ENCODE assay signal across 14 cellular contexts in the genomic region with DNA sequence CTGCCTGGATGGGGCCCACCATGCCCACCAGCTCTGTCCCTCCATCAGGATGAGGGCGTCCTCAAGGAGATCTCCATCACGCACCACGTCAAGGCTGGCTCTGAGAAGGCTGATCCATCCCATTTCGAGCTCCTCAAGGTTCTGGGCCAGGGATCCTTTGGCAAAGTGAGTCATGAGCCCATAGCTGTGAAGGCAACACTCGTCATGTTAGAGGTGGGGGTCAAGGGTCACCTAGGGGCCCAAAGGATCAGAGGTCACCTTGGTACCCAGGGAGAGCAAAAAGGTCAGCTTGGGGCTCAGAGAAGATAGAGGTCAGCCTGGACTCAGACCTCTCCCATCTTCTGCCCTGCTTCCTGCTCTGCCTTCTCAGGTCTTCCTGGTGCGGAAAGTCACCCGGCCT. TPM values are rescaled to one million over a fixed set of nuclear protein-coding genes. Genes with fewer than 3 reads are reported as not detected.
A peak's percentile ranks its signal among the peaks of the same experiment; 100 is the strongest.
DNase-seq lines count a peak whose midpoint lies in the region; ATAC-seq and TF ChIP-seq lines count a peak whose summit lies in the region.
"Had no signal": no experiment of that assay in that cellular context is flagged by ENCODE, and none has a peak within 500 bp of the region (broad histone marks: within the 10 kb centered on the region; RNA-seq: fewer than 3 reads in every experiment).

No MANE protein-coding gene starts in this region.

- intact Hi-C loops in lower leg skin (cut with DNase I; ENCODE audit: low total_unique reads), result no loop called here

- no peak for ATAC-seq in natural killer cell treated with Interleukin-12 subunit alpha and Interleukin-12 subunit beta and Interleukin-15 and Interleukin-18, amount 100 ng/mL, for 72 hours
- ATAC-seq: heart left ventricle, left cardiac atrium had no signal

- TF ChIP-seq CTCF in lower leg skin (IDR thresholded peaks at IDR 0.05) (no peak), GM13976 (IDR thresholded peaks at IDR 0.05; ENCODE audit: borderline replicate concordance, control extremely low read depth, extremely low read depth, insufficient read depth, missing control alignments) (no peak)

- no peak for TF ChIP-seq POLR2A in lower leg skin (IDR thresholded peaks at IDR 0.05)

- H3K4me1 Mint-ChIP-seq in T-helper 1 cell treated with Interleukin-12 subunit alpha and Interleukin-12 subunit beta and Interleukin-4 antibody, amounts not matched to agents 30 μg/mL and 1 μg/mL, for 36 hours (ENCODE audit: low read depth), result peaks cover 55% of the 10 kb centered on the region
- peaks cover 39 to 59% (median 48%) of the 10 kb centered on the region in 3 donors for H3K4me1 Mint-ChIP-seq in IgD-negative memory B cell
- H3K4me1 Mint-ChIP-seq in activated naive CD8-positive, alpha-beta T cell treated with anti-CD3 and anti-CD28 coated beads for 36 hours, result peaks cover 51% of the 10 kb centered on the region
- H3K4me1 Mint-ChIP-seq in natural killer cell treated with Interleukin-12 subunit alpha and Interleukin-12 subunit beta and Interleukin-15 and Interleukin-18, amount 100 ng/mL, for 72 hours (ENCODE audit: low read depth in 2 of 2), result peaks cover 62 to 65% of the 10 kb centered on the region in 2 donors

- H3K36me3 Mint-ChIP-seq in T-helper 1 cell treated with Interleukin-12 subunit alpha and Interleukin-12 subunit beta and Interleukin-4 antibody, amounts not matched to agents 30 μg/mL and 1 μg/mL, for 36 hours (ENCODE audit: low read depth), result peaks cover 47% of the 10 kb centered on the region
- peaks cover 2% of the 10 kb centered on the region for H3K36me3 Mint-ChIP-seq in IgD-negative memory B cell
- H3K36me3 Mint-ChIP-seq in activated naive CD8-positive, alpha-beta T cell treated with anti-CD3 and anti-CD28 coated beads for 36 hours, result peaks cover 37% of the 10 kb centered on the region
- H3K36me3 Mint-ChIP-seq in natural killer cell treated with Interleukin-12 subunit alpha and Interleukin-12 subunit beta and Interleukin-15 and Interleukin-18, amount 100 ng/mL, for 72 hours, result peaks cover 19% of the 10 kb centered on the region

- H3K27me3 Mint-ChIP-seq in T-helper 1 cell treated with Interleukin-12 subunit alpha and Interleukin-12 subunit beta and Interleukin-4 antibody, amounts not matched to agents 30 μg/mL and 1 μg/mL, for 36 hours (ENCODE audit: low read depth), result no peaks in the 10 kb centered on the region
- H3K27me3 Mint-ChIP-seq in IgD-negative memory B cell, result no peaks in the 10 kb centered on the region
- no peaks in the 10 kb centered on the region for H3K27me3 Mint-ChIP-seq in activated naive CD8-positive, alpha-beta T cell treated with anti-CD3 and anti-CD28 coated beads for 36 hours
- H3K27me3 Mint-ChIP-seq in natural killer cell treated with Interleukin-12 subunit alpha and Interleukin-12 subunit beta and Interleukin-15 and Interleukin-18, amount 100 ng/mL, for 72 hours, result no peaks in the 10 kb centered on the region

- WGBS in lower leg skin, 2 donors, result 91 to 94% methylated on average over 7 of the region's 7 CpGs

- in situ Hi-C loops in GM13976 (cut with MboI; ENCODE audit: low sequenced_read_pairs, unreplicated experiment), result no loop called here

- H3K27ac Mint-ChIP-seq in T-helper 1 cell treated with Interleukin-12 subunit alpha and Interleukin-12 subunit beta and Interleukin-4 antibody, amounts not matched to agents 30 μg/mL and 1 μg/mL, for 36 hours, result peak overlapping the region; percentile 79
- peak overlapping the region; percentile 9 to 95 (median 88) for H3K27ac Mint-ChIP-seq in IgD-negative memory B cell
- peak overlapping the region; percentile 94 for H3K27ac Mint-ChIP-seq in activated naive CD8-positive, alpha-beta T cell treated with anti-CD3 and anti-CD28 coated beads for 36 hours
- H3K27ac Mint-ChIP-seq in natural killer cell treated with Interleukin-12 subunit alpha and Interleukin-12 subunit beta and Interleukin-15 and Interleukin-18, amount 100 ng/mL, for 72 hours, result peak overlapping the region; percentile 100

- H3K4me3 ChIP-seq in lower leg skin (ENCODE audit: low read depth, poor library complexity, severe bottlenecking), result no peak overlapping the region

- no peaks in the 10 kb centered on the region for H3K9me3 Mint-ChIP-seq in T-helper 1 cell treated with Interleukin-12 subunit alpha and Interleukin-12 subunit beta and Interleukin-4 antibody, amounts not matched to agents 30 μg/mL and 1 μg/mL, for 36 hours
- peaks cover 0 to 1% (median 0%) of the 10 kb centered on the region in 3 donors for H3K9me3 Mint-ChIP-seq in IgD-negative memory B cell
- no peaks in the 10 kb centered on the region for H3K9me3 Mint-ChIP-seq in activated naive CD8-positive, alpha-beta T cell treated with anti-CD3 and anti-CD28 coated beads for 36 hours
- H3K9me3 Mint-ChIP-seq in natural killer cell treated with Interleukin-12 subunit alpha and Interleukin-12 subunit beta and Interleukin-15 and Interleukin-18, amount 100 ng/mL, for 72 hours, result no peaks in the 10 kb centered on the region

- H3K4me3 Mint-ChIP-seq in T-helper 1 cell treated with Interleukin-12 subunit alpha and Interleukin-12 subunit beta and Interleukin-4 antibody, amounts not matched to agents 30 μg/mL and 1 μg/mL, for 36 hours, result peak overlapping the region; percentile 89
- peak overlapping the region; percentile 84 to 94 (median 90) for H3K4me3 Mint-ChIP-seq in IgD-negative memory B cell
- H3K4me3 Mint-ChIP-seq in activated naive CD8-positive, alpha-beta T cell treated with anti-CD3 and anti-CD28 coated beads for 36 hours, result peak overlapping the region; percentile 91
- peak overlapping the region; percentile 82 for H3K4me3 Mint-ChIP-seq in natural killer cell treated with Interleukin-12 subunit alpha and Interleukin-12 subunit beta and Interleukin-15 and Interleukin-18, amount 100 ng/mL, for 72 hours

- no peak for DNase-seq in T-helper 1 cell
- DNase-seq in activated naive CD8-positive, alpha-beta T cell treated with anti-CD3 and anti-CD28 coated beads for 36 hours, result no peak
- no peak for DNase-seq in natural killer cell treated with Interleukin-12 subunit alpha and Interleukin-12 subunit beta and Interleukin-15 and Interleukin-18, amount 100 ng/mL, for 72 hours (ENCODE audit: low spot score)
- DNase-seq in NOMO-1 treated with DMSO at 0.1 percent for 48 hours (lab: John Stamatoyannopoulos, UW; ENCODE audit: unreplicated experiment), result no peak
- DNase-seq in lower leg skin (ENCODE audit: low spot score in 2 of 2), result no peak
- DNase-seq in GM13976 (ENCODE audit: low spot score), result no peak
- DNase-seq: Caco-2, heart left ventricle, left cardiac atrium, NCI-H146, NCI-H524, nucleus accumbens had no signal

RNA-seq across cellular contexts. Expression of a gene that starts 17.3 kb away (rescaled TPM):
- 152 TPM for polyA plus RNA-seq in IgD-negative memory B cell
- 100 to 1,000 TPM; 131 to 133 TPM for total RNA-seq in activated naive CD8-positive, alpha-beta T cell treated with anti-CD3 and anti-CD28 coated beads for 36 hours
- total RNA-seq in natural killer cell treated with Interleukin-12 subunit alpha and Interleukin-12 subunit beta and Interleukin-15 and Interleukin-18, amount 100 ng/mL, for 72 hours, result 100 to 1,000 TPM; 324 to 369 TPM
- 10 to 100 TPM; 34.1 to 72.6 (median 38.2) TPM for total RNA-seq in lower leg skin
